20 cellular contexts compared by ENCODE assay signal in genomic region chr13:44337581-44337980, GRCh38. TPM values are rescaled to one million over a fixed set of nuclear protein-coding genes. Genes with fewer than 3 reads are reported as not detected.
"Had no signal": no experiment of that assay in that cellular context is flagged by ENCODE, and none has a peak within 500 bp of the region (broad histone marks: within the 10 kb centered on the region; RNA-seq: fewer than 3 reads in every experiment).

No MANE protein-coding gene starts in this region.

- H3K27ac Mint-ChIP-seq: activated CD4-positive, alpha-beta T cell treated with anti-CD3 and anti-CD28 coated beads, Interleukin-2, amount 10 ng/mL, durations not matched to agents 7 days and 5 days; activated CD8-positive, alpha-beta T cell treated with anti-CD3 and anti-CD28 coated beads for 36 hours; endodermal cell; nephron had no signal

- H3K36me3 ChIP-seq: breast epithelium, right lobe of liver, suprapubic skin, tibial artery had no signal

- H3K4me1 ChIP-seq: breast epithelium, right lobe of liver, suprapubic skin had no signal

- H3K4me3 ChIP-seq: breast epithelium, right lobe of liver, suprapubic skin, tibial artery had no signal

- H3K27me3 Mint-ChIP-seq: activated CD4-positive, alpha-beta T cell treated with anti-CD3 and anti-CD28 coated beads, Interleukin-2, amount 10 ng/mL, durations not matched to agents 7 days and 5 days; activated CD8-positive, alpha-beta T cell treated with anti-CD3 and anti-CD28 coated beads for 36 hours had no signal

- H3K27ac ChIP-seq: breast epithelium, right lobe of liver, suprapubic skin, tibial artery had no signal

- H3K9me3 Mint-ChIP-seq: activated CD4-positive, alpha-beta T cell treated with anti-CD3 and anti-CD28 coated beads, Interleukin-2, amount 10 ng/mL, durations not matched to agents 7 days and 5 days; activated CD8-positive, alpha-beta T cell treated with anti-CD3 and anti-CD28 coated beads for 36 hours had no signal

- H3K9me3 ChIP-seq: breast epithelium, right lobe of liver, suprapubic skin, tibial artery had no signal

- H3K27me3 ChIP-seq: breast epithelium, right lobe of liver, suprapubic skin, tibial artery had no signal

- H3K4me3 Mint-ChIP-seq: activated CD4-positive, alpha-beta T cell treated with anti-CD3 and anti-CD28 coated beads, Interleukin-2, amount 10 ng/mL, durations not matched to agents 7 days and 5 days; activated CD8-positive, alpha-beta T cell treated with anti-CD3 and anti-CD28 coated beads for 36 hours; endodermal cell; nephron had no signal

- DNase-seq: activated CD4-positive, alpha-beta T cell treated with anti-CD3 and anti-CD28 coated beads, Interleukin-2, amount 10 ng/mL, durations not matched to agents 7 days and 5 days; activated CD4-positive, CD25-positive, alpha-beta regulatory T cell treated with anti-CD3 and anti-CD28 coated beads, Interleukin-2, amount 50 U/mL, for 72 hours; activated CD8-positive, alpha-beta T cell treated with anti-CD3 and anti-CD28 coated beads for 36 hours; activated effector memory CD4-positive, alpha-beta T cell treated with Interleukin-2 at 50 U/mL for 16 hours; activated naive CD4-positive, alpha-beta T cell treated with Interleukin-2 at 50 U/mL for 16 hours; activated T-cell treated with anti-CD3 and anti-CD28 coated beads, Interleukin-2, amount 50 U/mL, for 48 hours; central memory CD4-positive, alpha-beta T cell; endodermal cell; foreskin fibroblast; hippocampal formation; left cardiac atrium; left ventricle myocardium superior; posterior cingulate gyrus; right lobe of liver; stimulated activated CD4-positive, alpha-beta T cell treated with anti-CD3 and anti-CD28 coated beads, Interleukin-4, amount 100 ng/mL, for 1 hour; T-helper 2 cell; tibial artery had no signal

- H3K4me1 Mint-ChIP-seq: activated CD4-positive, alpha-beta T cell treated with anti-CD3 and anti-CD28 coated beads, Interleukin-2, amount 10 ng/mL, durations not matched to agents 7 days and 5 days had no signal

- ATAC-seq: activated CD8-positive, alpha-beta T cell treated with anti-CD3 and anti-CD28 coated beads for 36 hours; left cardiac atrium; left ventricle myocardium superior; right lobe of liver had no signal

RNA-seq across cellular contexts. Expression of gene SERP2, which starts 36.0 kb away (rescaled TPM):
- total RNA-seq: activated CD4-positive, alpha-beta T cell treated with anti-CD3 and anti-CD28 coated beads, Interleukin-2, amount 10 ng/mL, durations not matched to agents 7 days and 5 days had no signal
